ENCODE assay signal across 8 cellular contexts in the genomic region with DNA sequence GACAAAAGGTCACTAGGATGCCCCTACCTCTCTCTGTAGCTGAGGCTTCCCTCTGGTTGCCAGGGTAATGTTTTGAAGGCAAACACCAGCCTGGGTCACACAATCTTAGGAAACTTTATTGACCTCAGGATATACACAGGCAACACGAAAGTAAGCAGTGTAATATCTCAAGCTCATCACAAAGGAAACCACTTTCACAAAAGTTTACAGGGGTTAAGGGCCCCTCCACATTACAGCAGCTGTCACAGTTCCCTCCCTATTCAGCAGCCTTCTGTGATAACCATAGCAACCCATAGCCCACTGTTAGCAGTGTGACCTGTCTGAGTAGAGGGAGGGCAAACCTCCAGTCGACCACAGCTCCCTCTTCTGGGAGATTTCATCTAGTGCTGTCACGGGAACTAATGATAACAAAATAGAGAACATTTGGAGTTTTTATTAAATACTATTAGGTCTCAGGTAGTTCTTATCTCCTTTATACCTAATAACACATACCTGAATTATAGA.
DNase-seq lines count a peak whose midpoint lies in the region; ATAC-seq and TF ChIP-seq lines count a peak whose summit lies in the region.

No MANE protein-coding gene starts in this region.

- H3K27ac Mint-ChIP-seq in GM23338 (peak overlapping the region; percentile 8; the same call in 1 of the 2 replicates), progenitor cell of endocrine pancreas (peak overlapping the region; percentile 96)

- H3K4me3 Mint-ChIP-seq in GM23338, result no peak overlapping the region
- no peak overlapping the region for H3K4me3 Mint-ChIP-seq in progenitor cell of endocrine pancreas (ENCODE audit: low read depth)

- H3K36me3 Mint-ChIP-seq in GM23338 (ENCODE audit: low read depth), result no peaks in the 10 kb centered on the region
- no peaks in the 10 kb centered on the region for H3K36me3 Mint-ChIP-seq in progenitor cell of endocrine pancreas (ENCODE audit: insufficient read depth)

- peak; percentile 76 to 81 for TF ChIP-seq CTCF in GM23338 (conservative IDR thresholded peaks at IDR 0.05; ENCODE audit: low read depth in 2 of 2)
- TF ChIP-seq CTCF in progenitor cell of endocrine pancreas (IDR thresholded peaks at IDR 0.05; ENCODE audit: unreplicated experiment), result peak; percentile 67

- no peaks in the 10 kb centered on the region; the same call in none of the 2 replicates for H3K9me2 ChIP-seq in GM23338 (ENCODE audit: insufficient read depth)

- ATAC-seq in GM23338, result peak; percentile 100

- H3K79me2 ChIP-seq in GM23338 (replicated peaks; ENCODE audit: insufficient read depth), result no peaks in the 10 kb centered on the region

- no peak overlapping the region for H3K27ac ChIP-seq in GM23338 (ENCODE audit: low read depth)

- no peaks in the 10 kb centered on the region for H3K27me3 ChIP-seq in GM23338 (ENCODE audit: insufficient read depth)

- no peaks in the 10 kb centered on the region for H3K36me3 ChIP-seq in GM23338 (ENCODE audit: insufficient read depth)

- H3K27me3 Mint-ChIP-seq in GM23338 (ENCODE audit: insufficient read depth, low read depth, poor library complexity), result no peaks in the 10 kb centered on the region
- H3K27me3 Mint-ChIP-seq in progenitor cell of endocrine pancreas, result no peaks in the 10 kb centered on the region

- no peak overlapping the region for H2AFZ ChIP-seq in GM23338

- H3K9me3 Mint-ChIP-seq in GM23338 (no peaks in the 10 kb centered on the region), progenitor cell of endocrine pancreas (ENCODE audit: low read depth) (peaks cover 4% of the 10 kb centered on the region)

- peaks cover 22% of the 10 kb centered on the region for H3K4me1 Mint-ChIP-seq in GM23338
- peaks cover 18% of the 10 kb centered on the region for H3K4me1 Mint-ChIP-seq in progenitor cell of endocrine pancreas (ENCODE audit: low read depth)

- DNase-seq in DMS53 (lab: John Stamatoyannopoulos, UW) (peak; percentile 58), DMS53 treated with DMSO at 0.1 percent for 48 hours (lab: John Stamatoyannopoulos, UW; ENCODE audit: unreplicated experiment) (no peak), GM23338 (ENCODE audit: low spot score) (peak; percentile 88), LHCN-M2 (ENCODE audit: low read depth) (peak; percentile 88), dermis blood vessel endothelial cell (peak; percentile 76), progenitor cell of endocrine pancreas (ENCODE audit: low spot score, unreplicated experiment) (no peak), anterior cingulate cortex (lab: John Stamatoyannopoulos, UW) (no peak), mucosa of gallbladder (ENCODE audit: low spot score) (no peak)

- H3K4me2 ChIP-seq in GM23338, result no peak overlapping the region

- H3K4me3 ChIP-seq in GM23338, result no peak overlapping the region

- H3K4me1 ChIP-seq in GM23338 (ENCODE audit: insufficient read depth), result peaks cover 20% of the 10 kb centered on the region

- H4K20me1 ChIP-seq in GM23338 (replicated peaks; ENCODE audit: insufficient read depth), result no peaks in the 10 kb centered on the region

- no peaks in the 10 kb centered on the region for H3F3A ChIP-seq in GM23338 (replicated peaks; ENCODE audit: low read depth)

TF ChIP-seq in GM23338, 12 proteins besides CTCF, POLR2A, EP300 and RAD21:
- TF ChIP-seq EZH2phosphoT487 (IDR thresholded peaks at IDR 0.05; ENCODE audit: unreplicated experiment), result no peak
- no peak for TF ChIP-seq POLR2AphosphoS5 (IDR thresholded peaks at IDR 0.05; ENCODE audit: low read depth)
- no peak for TF ChIP-seq NANOG (IDR thresholded peaks at IDR 0.05; ENCODE audit: borderline replicate concordance)
- TF ChIP-seq ZNF114 (CRISPR knock-in tag; IDR thresholded peaks at IDR 0.05), result no peak
- TF ChIP-seq, protein P1, sequence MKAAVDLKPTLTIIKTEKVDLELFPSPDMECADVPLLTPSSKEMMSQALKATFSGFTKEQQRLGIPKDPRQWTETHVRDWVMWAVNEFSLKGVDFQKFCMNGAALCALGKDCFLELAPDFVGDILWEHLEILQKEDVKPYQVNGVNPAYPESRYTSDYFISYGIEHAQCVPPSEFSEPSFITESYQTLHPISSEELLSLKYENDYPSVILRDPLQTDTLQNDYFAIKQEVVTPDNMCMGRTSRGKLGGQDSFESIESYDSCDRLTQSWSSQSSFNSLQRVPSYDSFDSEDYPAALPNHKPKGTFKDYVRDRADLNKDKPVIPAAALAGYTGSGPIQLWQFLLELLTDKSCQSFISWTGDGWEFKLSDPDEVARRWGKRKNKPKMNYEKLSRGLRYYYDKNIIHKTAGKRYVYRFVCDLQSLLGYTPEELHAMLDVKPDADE (IDR thresholded peaks at IDR 0.05), result no peak
- no peak for TF ChIP-seq EZH2 (IDR thresholded peaks at IDR 0.05; ENCODE audit: low read depth, unreplicated experiment)
- TF ChIP-seq, protein P2, sequence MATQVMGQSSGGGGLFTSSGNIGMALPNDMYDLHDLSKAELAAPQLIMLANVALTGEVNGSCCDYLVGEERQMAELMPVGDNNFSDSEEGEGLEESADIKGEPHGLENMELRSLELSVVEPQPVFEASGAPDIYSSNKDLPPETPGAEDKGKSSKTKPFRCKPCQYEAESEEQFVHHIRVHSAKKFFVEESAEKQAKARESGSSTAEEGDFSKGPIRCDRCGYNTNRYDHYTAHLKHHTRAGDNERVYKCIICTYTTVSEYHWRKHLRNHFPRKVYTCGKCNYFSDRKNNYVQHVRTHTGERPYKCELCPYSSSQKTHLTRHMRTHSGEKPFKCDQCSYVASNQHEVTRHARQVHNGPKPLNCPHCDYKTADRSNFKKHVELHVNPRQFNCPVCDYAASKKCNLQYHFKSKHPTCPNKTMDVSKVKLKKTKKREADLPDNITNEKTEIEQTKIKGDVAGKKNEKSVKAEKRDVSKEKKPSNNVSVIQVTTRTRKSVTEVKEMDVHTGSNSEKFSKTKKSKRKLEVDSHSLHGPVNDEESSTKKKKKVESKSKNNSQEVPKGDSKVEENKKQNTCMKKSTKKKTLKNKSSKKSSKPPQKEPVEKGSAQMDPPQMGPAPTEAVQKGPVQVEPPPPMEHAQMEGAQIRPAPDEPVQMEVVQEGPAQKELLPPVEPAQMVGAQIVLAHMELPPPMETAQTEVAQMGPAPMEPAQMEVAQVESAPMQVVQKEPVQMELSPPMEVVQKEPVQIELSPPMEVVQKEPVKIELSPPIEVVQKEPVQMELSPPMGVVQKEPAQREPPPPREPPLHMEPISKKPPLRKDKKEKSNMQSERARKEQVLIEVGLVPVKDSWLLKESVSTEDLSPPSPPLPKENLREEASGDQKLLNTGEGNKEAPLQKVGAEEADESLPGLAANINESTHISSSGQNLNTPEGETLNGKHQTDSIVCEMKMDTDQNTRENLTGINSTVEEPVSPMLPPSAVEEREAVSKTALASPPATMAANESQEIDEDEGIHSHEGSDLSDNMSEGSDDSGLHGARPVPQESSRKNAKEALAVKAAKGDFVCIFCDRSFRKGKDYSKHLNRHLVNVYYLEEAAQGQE (IDR thresholded peaks at IDR 0.05; ENCODE audit: unreplicated experiment), result no peak
- TF ChIP-seq JUNB (IDR thresholded peaks at IDR 0.05; ENCODE audit: unreplicated experiment), result no peak

Comparison
In these comparisons a context has a peak if more than half of its experiments do, and no peak if none do; other contexts are left out.
1. DNase-seq: peak in DMS53 (single experiment), GM23338 (single experiment), LHCN-M2 (single experiment) and dermis blood vessel endothelial cell (single experiment); none in DMS53 treated with DMSO at 0.1 percent for 48 hours (single experiment), progenitor cell of endocrine pancreas (single experiment), anterior cingulate cortex (0 of 58) and mucosa of gallbladder (single experiment).